In the genomic region with DNA sequence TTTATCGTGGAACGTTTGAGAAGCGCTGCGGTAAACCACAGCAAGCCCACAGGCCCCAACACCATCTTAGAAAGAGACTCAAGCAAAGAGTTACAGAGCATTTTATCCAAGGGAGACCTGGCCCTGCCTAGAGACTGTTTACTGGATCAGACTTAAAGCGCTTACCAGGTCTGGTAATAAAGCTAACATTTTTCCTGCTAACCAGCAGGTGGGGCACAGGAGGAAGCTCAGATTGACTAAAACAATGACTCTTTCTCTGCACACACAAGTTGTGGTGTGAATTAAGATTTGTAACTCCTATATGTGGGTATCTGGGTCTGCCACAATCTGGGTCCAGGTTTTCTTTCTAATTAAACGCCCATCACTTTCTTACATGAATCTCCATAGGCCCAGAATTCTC, we compare ENCODE assay signal across 8 cellular contexts.
A peak's percentile ranks its signal among the peaks of the same experiment; 100 is the strongest.
DNase-seq lines count a peak whose midpoint lies in the region; ATAC-seq and TF ChIP-seq lines count a peak whose summit lies in the region.

No MANE protein-coding gene starts in this region.

- H3K9me3 ChIP-seq in suprapubic skin (no peaks in the 10 kb centered on the region), HAP-1 (no peaks in the 10 kb centered on the region)

- no peak overlapping the region for H3K4me3 Mint-ChIP-seq in activated CD4-positive, alpha-beta T cell treated with anti-CD3 and anti-CD28 coated beads, Interleukin-2, amount 10 ng/mL, durations not matched to agents 7 days and 5 days

- in situ Hi-C loops in HAP-1 (cut with MboI; ENCODE audit: low sequenced_read_pairs) = no loop called here

- POLR2A ChIA-PET in activated CD4-positive, alpha-beta T cell treated with anti-CD3 and anti-CD28 coated beads, Interleukin-2, amount 10 ng/mL, durations not matched to agents 7 days and 5 days (lab: Charles Lee) = no interaction called here

- ATAC-seq in HG03045 (IDR thresholded peaks at IDR 0.05; ENCODE audit: unreplicated experiment) = no peak

- no peaks in the 10 kb centered on the region for H3K4me1 ChIP-seq in suprapubic skin
- H3K4me1 ChIP-seq in HAP-1 = no peaks in the 10 kb centered on the region

- H3K4me1 Mint-ChIP-seq in activated CD4-positive, alpha-beta T cell treated with anti-CD3 and anti-CD28 coated beads, Interleukin-2, amount 10 ng/mL, durations not matched to agents 7 days and 5 days = no peaks in the 10 kb centered on the region

- no peak overlapping the region for H3K4me3 ChIP-seq in dorsolateral prefrontal cortex
- H3K4me3 ChIP-seq in suprapubic skin = no peak overlapping the region
- H3K4me3 ChIP-seq in HAP-1 = no peak overlapping the region

- H3K27me3 ChIP-seq in dorsolateral prefrontal cortex (peaks cover 0 to 12% (median 0%) of the 10 kb centered on the region in 45 donors), suprapubic skin (peaks cover 5% of the 10 kb centered on the region), HAP-1 (ENCODE audit: low read depth) (no peaks in the 10 kb centered on the region)

- CTCF ChIA-PET in activated CD4-positive, alpha-beta T cell treated with anti-CD3 and anti-CD28 coated beads, Interleukin-2, amount 10 ng/mL, durations not matched to agents 7 days and 5 days (lab: Charles Lee) = no interaction called here

- no peak overlapping the region for H3K27ac ChIP-seq in dorsolateral prefrontal cortex
- no peak overlapping the region for H3K27ac ChIP-seq in suprapubic skin

- H3K36me3 Mint-ChIP-seq in activated CD4-positive, alpha-beta T cell treated with anti-CD3 and anti-CD28 coated beads, Interleukin-2, amount 10 ng/mL, durations not matched to agents 7 days and 5 days (ENCODE audit: low read depth) = no peaks in the 10 kb centered on the region

- intact Hi-C loops in dorsolateral prefrontal cortex (cut with DNase I) = no loop called here

- H3K9me3 Mint-ChIP-seq in activated CD4-positive, alpha-beta T cell treated with anti-CD3 and anti-CD28 coated beads, Interleukin-2, amount 10 ng/mL, durations not matched to agents 7 days and 5 days = no peaks in the 10 kb centered on the region

- H3K27me3 Mint-ChIP-seq in activated CD4-positive, alpha-beta T cell treated with anti-CD3 and anti-CD28 coated beads, Interleukin-2, amount 10 ng/mL, durations not matched to agents 7 days and 5 days = peaks cover 11% of the 10 kb centered on the region

- TF ChIP-seq EP300 in suprapubic skin (IDR thresholded peaks at IDR 0.05) = no peak

- peak in 29 of 56 donors; percentile 15 to 52 (median 27) for TF ChIP-seq CTCF in dorsolateral prefrontal cortex (IDR thresholded peaks at IDR 0.05 in 54 of 56, conservative IDR thresholded peaks at IDR 0.05 in 2 of 56; ENCODE audit: low read depth in 1 of 56, partially characterized antibody in 56 of 56)
- peak; percentile 3 to 22 for TF ChIP-seq CTCF in suprapubic skin (IDR thresholded peaks at IDR 0.05)

- H3K27ac Mint-ChIP-seq in activated CD4-positive, alpha-beta T cell treated with anti-CD3 and anti-CD28 coated beads, Interleukin-2, amount 10 ng/mL, durations not matched to agents 7 days and 5 days = no peak overlapping the region

- H3K36me3 ChIP-seq in suprapubic skin = no peaks in the 10 kb centered on the region
- H3K36me3 ChIP-seq in HAP-1 (replicated peaks) = no peaks in the 10 kb centered on the region

- no peak for TF ChIP-seq POLR2A in suprapubic skin (IDR thresholded peaks at IDR 0.05)

- peak; percentile 6 for DNase-seq in activated CD4-positive, alpha-beta T cell treated with anti-CD3 and anti-CD28 coated beads, Interleukin-2, amount 10 ng/mL, durations not matched to agents 7 days and 5 days
- DNase-seq in activated CD4-positive, alpha-beta T cell treated with anti-CD3 and anti-CD28 coated beads, Interleukin-2, amount 50 U/mL, for 48 hours = no peak
- DNase-seq in NCI-H69 (lab: John Stamatoyannopoulos, UW) (peak; percentile 25), dorsolateral prefrontal cortex (no peak), suprapubic skin (ENCODE audit: low spot score in 2 of 2) (no peak), HAP-1 (ENCODE audit: low spot score in 2 of 2) (no peak)
- no peak for DNase-seq in NK-92 treated with Interleukin-12 subunit alpha and Interleukin-12 subunit beta, amount 100 ng/mL, for 24 hours (lab: John Stamatoyannopoulos, UW)

- WGBS in suprapubic skin = 84% methylated on average over 6 of the region's 6 CpGs

Comparison
In these comparisons a context has a peak if more than half of its experiments do, and no peak if none do; other contexts are left out.
1. DNase-seq: peak in activated CD4-positive, alpha-beta T cell treated with anti-CD3 and anti-CD28 coated beads, Interleukin-2, amount 10 ng/mL, durations not matched to agents 7 days and 5 days (single experiment) and NCI-H69 (single experiment); none in activated CD4-positive, alpha-beta T cell treated with anti-CD3 and anti-CD28 coated beads, Interleukin-2, amount 50 U/mL, for 48 hours (0 of 2), dorsolateral prefrontal cortex (0 of 10), suprapubic skin (0 of 2), NK-92 treated with Interleukin-12 subunit alpha and Interleukin-12 subunit beta, amount 100 ng/mL, for 24 hours (single experiment) and HAP-1 (0 of 2).